In genomic region chr6:958531-958930, GRCh38 we compare ENCODE assay signal across 12 cellular contexts.
DNase-seq lines count a peak whose midpoint lies in the region; TF ChIP-seq lines count a peak whose summit lies in the region.
"Had no signal": no experiment of that assay in that cellular context is flagged by ENCODE, and none has a peak within 500 bp of the region (broad histone marks: within the 10 kb centered on the region; RNA-seq: fewer than 3 reads in every experiment).

No MANE protein-coding gene starts in this region.

- peak overlapping the region; percentile 20 for H3K27ac ChIP-seq in HUES48 (ENCODE audit: low read depth, low read length)
- H3K27ac ChIP-seq: ascending aorta had no signal

- DNase-seq in BJ (ENCODE audit: low read depth): peak; percentile 90
- peak; percentile 23 for DNase-seq in astrocyte of the cerebellum (ENCODE audit: low read depth)
- DNase-seq in kidney tubule cell (ENCODE audit: low spot score): peak; percentile 38
- no peak for DNase-seq in NCI-H1105 (lab: John Stamatoyannopoulos, UW)
- DNase-seq in stimulated activated CD4-positive, alpha-beta T cell treated with anti-CD3 and anti-CD28 coated beads, Interleukin-15, amount 100 ng/mL, for 24 hours: no peak
- DNase-seq in activated gamma-delta T cell (lab: John Stamatoyannopoulos, UW): no peak
- DNase-seq in GM10248 (ENCODE audit: extremely low spot score): no peak
- DNase-seq: SIG-M5; stimulated activated CD4-positive, alpha-beta T cell treated with anti-CD3 and anti-CD28 coated beads, Interleukin-2, amount 100 ng/mL, for 48 hours; stimulated activated naive B cell treated with anti-CD40 and anti-IgM and Interleukin-4, amounts not matched to agents 10 μg/mL and 1 μg/mL and 100 μg/mL, for 72 hours had no signal

- H3K27me3 ChIP-seq in BJ (ENCODE audit: control insufficient read depth, insufficient read depth, low read length) (no peaks in the 10 kb centered on the region), HUES48 (ENCODE audit: control insufficient read depth, insufficient read depth, low read length) (no peaks in the 10 kb centered on the region)
- H3K27me3 ChIP-seq: ascending aorta had no signal

- CTCF ChIA-PET in BJ (lab: Yijun Ruan, JAX) (interaction anchor here (1.0 kb wide), 1 partner anchor 438 kb away, joined by 3 read pairs; no protein-coding TSS in a partner anchor), GM10248 (lab: Yijun Ruan, JAX) (interaction anchor here (0.7 to 1.0 kb wide), 2 partner anchors 10 to 14 kb away, joined by 3 read pairs; no protein-coding TSS in a partner anchor)

- in situ Hi-C loops in astrocyte of the cerebellum (cut with HindIII; ENCODE audit: low sequenced_read_pairs): no loop called here

- H3K9me3 ChIP-seq in HUES48 (ENCODE audit: control insufficient read depth, insufficient read depth, low read length): no peaks in the 10 kb centered on the region
- H3K9me3 ChIP-seq: ascending aorta had no signal

- H3K9ac ChIP-seq in HUES48 (ENCODE audit: low read depth, low read length): no peak overlapping the region

- TF ChIP-seq CTCF in BJ (IDR thresholded peaks at IDR 0.05; ENCODE audit: insufficient read depth, low read depth, low read length) (no peak), astrocyte of the cerebellum (IDR thresholded peaks at IDR 0.05; ENCODE audit: low read depth, low read length, missing control alignments) (no peak), GM10248 (IDR thresholded peaks at IDR 0.05; ENCODE audit: control extremely low read depth, extremely low read depth, low read depth, missing control alignments) (no peak)

- H3K4me3 ChIP-seq in BJ (ENCODE audit: low read depth, low read length) (no peak overlapping the region), HUES48 (ENCODE audit: low read depth, low read length) (no peak overlapping the region), astrocyte of the cerebellum (ENCODE audit: low read depth, low read length) (no peak overlapping the region)
- H3K4me3 ChIP-seq: ascending aorta had no signal

- H3K4me1 ChIP-seq in HUES48 (ENCODE audit: control insufficient read depth, insufficient read depth, low read length): no peaks in the 10 kb centered on the region
- H3K4me1 ChIP-seq: ascending aorta had no signal

- POLR2A ChIA-PET in BJ (lab: Charles Lee) (no interaction called here), GM10248 (lab: Yijun Ruan, JAX) (no interaction called here)

- H3K36me3 ChIP-seq in BJ (ENCODE audit: control insufficient read depth, insufficient read depth, low read length) (no peaks in the 10 kb centered on the region), HUES48 (ENCODE audit: control insufficient read depth, insufficient read depth, low read length) (no peaks in the 10 kb centered on the region)
- H3K36me3 ChIP-seq: ascending aorta had no signal

Comparison
In these comparisons a context has a peak if more than half of its experiments do, and no peak if none do; other contexts are left out.
1. DNase-seq: peak in BJ (single experiment), astrocyte of the cerebellum (single experiment) and kidney tubule cell (single experiment); none in NCI-H1105 (single experiment), stimulated activated CD4-positive, alpha-beta T cell treated with anti-CD3 and anti-CD28 coated beads, Interleukin-15, amount 100 ng/mL, for 24 hours (single experiment), activated gamma-delta T cell (single experiment) and GM10248 (single experiment).